In the genomic region with DNA sequence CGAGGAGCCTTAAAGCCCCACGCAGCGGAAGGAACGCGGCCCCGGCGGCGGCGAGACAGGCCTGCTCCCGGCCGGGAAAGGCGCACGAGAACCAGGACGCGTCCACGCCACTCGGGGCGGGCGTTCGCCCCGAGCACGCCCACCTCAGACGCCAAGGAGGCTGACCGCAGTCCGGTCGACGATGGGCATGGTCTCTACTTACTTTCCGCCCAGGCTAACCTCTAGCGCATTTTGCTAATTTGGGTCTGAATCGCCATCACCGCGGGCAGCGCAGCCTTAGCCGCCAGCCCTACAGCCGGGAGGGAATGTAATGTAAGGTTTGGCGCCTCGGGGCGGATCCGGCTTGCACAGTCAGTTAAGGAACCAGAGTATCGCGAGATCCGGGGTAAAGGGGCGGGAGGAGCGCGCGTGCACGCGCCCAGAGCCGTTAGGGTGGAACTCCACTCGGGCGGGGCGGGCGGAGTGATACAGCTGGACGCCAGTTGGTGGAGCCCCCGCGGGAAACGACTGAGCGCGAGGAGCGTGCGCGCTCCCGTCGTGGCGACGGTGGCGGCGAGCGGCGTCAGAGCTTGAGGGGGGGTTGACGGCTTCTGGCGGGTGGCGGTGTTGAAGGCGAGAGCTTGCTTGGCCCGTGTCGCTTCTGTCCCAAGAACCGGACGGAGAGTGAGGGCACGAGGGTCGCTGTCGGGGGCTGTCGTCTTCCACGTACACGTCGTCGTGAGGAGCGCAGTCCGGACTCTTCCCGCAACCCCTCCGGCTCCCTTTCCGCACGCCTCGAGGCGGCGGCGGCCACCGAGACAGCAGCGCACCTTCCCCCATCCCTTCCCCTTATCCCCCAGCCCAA, we compare ENCODE assay signal across 8 cellular contexts.
A peak's percentile ranks its signal among the peaks of the same experiment; 100 is the strongest.
DNase-seq lines count a peak whose midpoint lies in the region; FAIRE-seq and TF ChIP-seq lines count a peak whose summit lies in the region.

A gene with protein sequence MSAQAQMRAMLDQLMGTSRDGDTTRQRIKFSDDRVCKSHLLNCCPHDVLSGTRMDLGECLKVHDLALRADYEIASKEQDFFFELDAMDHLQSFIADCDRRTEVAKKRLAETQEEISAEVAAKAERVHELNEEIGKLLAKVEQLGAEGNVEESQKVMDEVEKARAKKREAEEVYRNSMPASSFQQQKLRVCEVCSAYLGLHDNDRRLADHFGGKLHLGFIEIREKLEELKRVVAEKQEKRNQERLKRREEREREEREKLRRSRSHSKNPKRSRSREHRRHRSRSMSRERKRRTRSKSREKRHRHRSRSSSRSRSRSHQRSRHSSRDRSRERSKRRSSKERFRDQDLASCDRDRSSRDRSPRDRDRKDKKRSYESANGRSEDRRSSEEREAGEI (plus strand): TSS at position 529 of the 844 bp plus-strand sequence. CDS start 368 bp downstream, outside the sequence.

- H3K36me3 Mint-ChIP-seq in nephron (ENCODE audit: low read depth) = peaks cover 24% of the 10 kb centered on the region
- peaks cover 42% of the 10 kb centered on the region for H3K36me3 Mint-ChIP-seq in stimulated activated naive CD8-positive, alpha-beta T cell treated with anti-CD3 and anti-CD28 coated beads, Interleukin-15, Interleukin-2, amounts not matched to agents 100 ng/mL and 50 ng/mL, for 24 hours (ENCODE audit: low read depth)

- H3K4me1 ChIP-seq in Loucy (ENCODE audit: insufficient read depth, low read length, poor library complexity, severe bottlenecking) = peaks cover 27% of the 10 kb centered on the region

- peak within 1 kb of the TSS; percentile 99 for H3K9ac ChIP-seq in Loucy (ENCODE audit: low read depth, low read length, poor library complexity, severe bottlenecking)

- no peaks in the 10 kb centered on the region for H3K9me3 ChIP-seq in Loucy (ENCODE audit: insufficient read depth, low read depth, low read length)

- H3F3A ChIP-seq in Loucy (ENCODE audit: low read depth) = peaks cover 7% of the 10 kb centered on the region

- DNase-seq in ELF-1 (ENCODE audit: low read depth, low spot score) = peak; percentile 99
- DNase-seq in H54 (ENCODE audit: insufficient read length, low spot score) = peak; percentile 80
- DNase-seq in activated T-helper 9 cell treated with anti-CD3 and anti-CD28 coated beads, Interleukin-2, amount 50 U/mL, for 16 hours (ENCODE audit: low read depth) = peak; percentile 100
- DNase-seq in fibroblast of peridontal ligament (ENCODE audit: extremely low read depth) = peak; percentile 98

- TF ChIP-seq CTCF in Loucy (conservative IDR thresholded peaks at IDR 0.05; ENCODE audit: low read length) (0 out of 2 replicates have a peak, but pooled peaks have one; percentile 14), nephron (IDR thresholded peaks at IDR 0.05; ENCODE audit: unreplicated experiment in 3 of 3) (no peak)

- H3K9me2 ChIP-seq in Loucy (replicated peaks; ENCODE audit: low read depth, low read length) = no peaks in the 10 kb centered on the region

- H3K27me3 ChIP-seq in Loucy (ENCODE audit: insufficient read depth, low read length, poor library complexity, severe bottlenecking) = no peaks in the 10 kb centered on the region

- peak; percentile 57 for FAIRE-seq in H54 (lab: Jason Lieb, UNC)

- peak within 1 kb of the TSS; percentile 95 to 100 (median 97) for H3K4me3 Mint-ChIP-seq in nephron
- H3K4me3 Mint-ChIP-seq in stimulated activated naive CD8-positive, alpha-beta T cell treated with anti-CD3 and anti-CD28 coated beads, Interleukin-15, Interleukin-2, amounts not matched to agents 100 ng/mL and 50 ng/mL, for 24 hours = peak within 1 kb of the TSS; percentile 96

- H3K9me3 Mint-ChIP-seq in nephron = no peaks in the 10 kb centered on the region
- no peaks in the 10 kb centered on the region for H3K9me3 Mint-ChIP-seq in stimulated activated naive CD8-positive, alpha-beta T cell treated with anti-CD3 and anti-CD28 coated beads, Interleukin-15, Interleukin-2, amounts not matched to agents 100 ng/mL and 50 ng/mL, for 24 hours

- peaks cover 31% of the 10 kb centered on the region for H3K4me1 Mint-ChIP-seq in nephron
- peaks cover 48% of the 10 kb centered on the region for H3K4me1 Mint-ChIP-seq in stimulated activated naive CD8-positive, alpha-beta T cell treated with anti-CD3 and anti-CD28 coated beads, Interleukin-15, Interleukin-2, amounts not matched to agents 100 ng/mL and 50 ng/mL, for 24 hours (ENCODE audit: low read depth)

- peak within 1 kb of the TSS; percentile 98 for H3K4me2 ChIP-seq in Loucy (ENCODE audit: low read depth, low read length, poor library complexity, severe bottlenecking)

- peak; percentile 96 for TF ChIP-seq POLR2A in H54 (IDR thresholded peaks at IDR 0.05; ENCODE audit: low read depth, low read length)
- TF ChIP-seq POLR2A in Raji (IDR thresholded peaks at IDR 0.05; ENCODE audit: insufficient read depth, low read depth, low read length) = peak; percentile 99

- H2AFZ ChIP-seq in Loucy (ENCODE audit: low read length) = peak within 1 kb of the TSS; percentile 82

- peaks cover 42% of the 10 kb centered on the region for H4K20me1 ChIP-seq in Loucy (ENCODE audit: insufficient read depth, low read length, poor library complexity, severe bottlenecking)

- peak within 1 kb of the TSS; percentile 99 to 100 (median 99) for H3K27ac Mint-ChIP-seq in nephron
- H3K27ac Mint-ChIP-seq in stimulated activated naive CD8-positive, alpha-beta T cell treated with anti-CD3 and anti-CD28 coated beads, Interleukin-15, Interleukin-2, amounts not matched to agents 100 ng/mL and 50 ng/mL, for 24 hours = peak within 1 kb of the TSS; percentile 99

- peaks cover 2% of the 10 kb centered on the region; the same call in 1 of the 2 replicates for H3K36me3 ChIP-seq in Loucy (ENCODE audit: insufficient read depth, low read length)

- peak within 1 kb of the TSS; percentile 79 for H3K4me3 ChIP-seq in Loucy (ENCODE audit: low read length, poor library complexity, severe bottlenecking)

- peaks cover 57% of the 10 kb centered on the region for H3K79me2 ChIP-seq in Loucy (ENCODE audit: insufficient read depth, low read length)

- no peaks in the 10 kb centered on the region for H3K27me3 Mint-ChIP-seq in nephron (ENCODE audit: low read depth)
- H3K27me3 Mint-ChIP-seq in stimulated activated naive CD8-positive, alpha-beta T cell treated with anti-CD3 and anti-CD28 coated beads, Interleukin-15, Interleukin-2, amounts not matched to agents 100 ng/mL and 50 ng/mL, for 24 hours = no peaks in the 10 kb centered on the region

Comparison
In these comparisons a context has a peak if more than half of its experiments do, and no peak if none do; other contexts are left out.
1. Peak in every context shown above with its lines: DNase-seq and H3K4me3 ChIP-seq.